10 cellular contexts compared by ENCODE assay signal in the genomic region with DNA sequence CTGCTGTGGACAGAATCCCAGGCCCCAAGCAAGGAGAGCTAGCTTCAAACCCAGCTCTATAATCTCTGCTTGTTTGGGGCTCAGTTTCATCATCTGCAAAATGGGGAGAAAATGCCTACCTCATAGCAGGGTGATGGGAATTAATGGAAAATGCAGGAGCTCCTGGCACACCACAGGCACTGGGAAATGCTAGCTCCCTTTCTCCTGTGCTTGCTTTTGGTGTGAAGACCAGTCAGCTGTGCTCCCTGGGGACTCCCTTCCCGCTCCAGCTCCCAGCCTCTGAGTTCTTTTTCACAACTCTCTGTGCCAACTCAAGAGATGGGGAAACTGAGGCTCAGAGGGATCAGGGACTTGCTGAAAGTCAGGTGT. TPM values are rescaled to one million over a fixed set of nuclear protein-coding genes. Genes with fewer than 3 reads are reported as not detected.
DNase-seq lines count a peak whose midpoint lies in the region; ATAC-seq and TF ChIP-seq lines count a peak whose summit lies in the region.
"Had no signal": no experiment of that assay in that cellular context is flagged by ENCODE, and none has a peak within 500 bp of the region (broad histone marks: within the 10 kb centered on the region; RNA-seq: fewer than 3 reads in every experiment).

No MANE protein-coding gene starts in this region.

- no peak for TF ChIP-seq POLR2A in adrenal gland (IDR thresholded peaks at IDR 0.05)

- no peak for DNase-seq in adrenal gland
- no peak for DNase-seq in hepatocyte (ENCODE audit: low spot score)
- no peak for DNase-seq in activated CD4-positive, alpha-beta T cell treated with anti-CD3 and anti-CD28 coated beads, Interleukin-2, amount 10 ng/mL, durations not matched to agents 7 days and 5 days
- no peak for DNase-seq in UCSD-AML1 (lab: John Stamatoyannopoulos, UW; ENCODE audit: unreplicated experiment)
- DNase-seq: activated T-cell treated with anti-CD3 and anti-CD28 coated beads for 4 hours, PC-9 had no signal

- H3K36me3 ChIP-seq in BLaER1 treated with 17β-estradiol and CSF1 and Interleukin-3, amounts not matched to agents 10 nM and 100 nM: no peaks in the 10 kb centered on the region
- no peaks in the 10 kb centered on the region for H3K36me3 ChIP-seq in adrenal gland (replicated peaks in 1 of 2)
- H3K36me3 ChIP-seq in hepatocyte (replicated peaks; ENCODE audit: insufficient read depth, low read depth): no peaks in the 10 kb centered on the region
- no peaks in the 10 kb centered on the region for H3K36me3 ChIP-seq in skeletal muscle tissue (ENCODE audit: control insufficient read depth in 3 of 3, insufficient read depth in 3 of 3, low read length in 3 of 3)

- H3K79me2 ChIP-seq in hepatocyte: no peaks in the 10 kb centered on the region

- peak overlapping the region in 6 of 11 experiments; percentile 6 to 66 (median 49); a peak in 8 of 22 replicates for H3K9ac ChIP-seq in BLaER1 treated with 17β-estradiol and CSF1 and Interleukin-3, amounts not matched to agents 10 nM and 100 nM
- H3K9ac ChIP-seq in skeletal muscle tissue (ENCODE audit: low read depth in 1 of 3, low read length in 3 of 3): peak overlapping the region in 1 of 3 donors; percentile 45

- no peaks in the 10 kb centered on the region for H3K9me3 Mint-ChIP-seq in activated CD4-positive, alpha-beta T cell treated with anti-CD3 and anti-CD28 coated beads, Interleukin-2, amount 10 ng/mL, durations not matched to agents 7 days and 5 days

- H3K4me1 ChIP-seq in BLaER1 treated with 17β-estradiol and CSF1 and Interleukin-3, amounts not matched to agents 10 nM and 100 nM: peaks cover 15 to 45% (median 30%) of the 10 kb centered on the region in 10 experiments
- H3K4me1 ChIP-seq in adrenal gland (replicated peaks in 1 of 2) (peaks cover 20 to 30% of the 10 kb centered on the region in 2 donors), hepatocyte (ENCODE audit: insufficient read depth) (peaks cover 26% of the 10 kb centered on the region), skeletal muscle tissue (ENCODE audit: control insufficient read depth in 3 of 3, insufficient read depth in 3 of 3, low read length in 3 of 3) (peaks cover 42 to 46% (median 45%) of the 10 kb centered on the region in 3 donors)

- H3K4me2 ChIP-seq in BLaER1 treated with 17β-estradiol and CSF1 and Interleukin-3, amounts not matched to agents 10 nM and 100 nM: peak overlapping the region; percentile 23 to 74 (median 57)
- H3K4me2 ChIP-seq in hepatocyte: peak overlapping the region; percentile 38
- H3K4me2 ChIP-seq: PC-9 had no signal

- peaks cover 2% of the 10 kb centered on the region for H3K27me3 Mint-ChIP-seq in activated CD4-positive, alpha-beta T cell treated with anti-CD3 and anti-CD28 coated beads, Interleukin-2, amount 10 ng/mL, durations not matched to agents 7 days and 5 days

- TF ChIP-seq CTCF in adrenal gland (IDR thresholded peaks at IDR 0.05): no peak
- no peak for TF ChIP-seq CTCF in hepatocyte (IDR thresholded peaks at IDR 0.05; ENCODE audit: poor library complexity)

- 27 to 67% (median 44%) methylated on average over 1 of the region's 1 CpG for WGBS in adrenal gland, 4 donors
- WGBS in hepatocyte (ENCODE audit: low lambda C conversion rate, missing lambda C conversion rate): 58% methylated on average over 1 of the region's 1 CpG

- CTCF ChIA-PET in activated CD4-positive, alpha-beta T cell treated with anti-CD3 and anti-CD28 coated beads, Interleukin-2, amount 10 ng/mL, durations not matched to agents 7 days and 5 days (lab: Charles Lee): interaction anchor here (0.8 to 2.2 kb wide), 4 partner anchors 9 to 109 kb away, joined by 3 to 11 read pairs (median 3); no protein-coding TSS in a partner anchor

- no peak overlapping the region for H3K4me3 ChIP-seq in BLaER1 treated with 17β-estradiol and CSF1 and Interleukin-3, amounts not matched to agents 10 nM and 100 nM
- H3K4me3 ChIP-seq in adrenal gland (no peak overlapping the region), hepatocyte (no peak overlapping the region), skeletal muscle tissue (ENCODE audit: low read length in 3 of 3) (peak overlapping the region in 1 of 3 donors; percentile 13)
- H3K4me3 ChIP-seq: PC-9 had no signal

- intact Hi-C loops in adrenal gland (cut with DNase I): no loop called here

- ATAC-seq in HG02981 (IDR thresholded peaks at IDR 0.05; ENCODE audit: unreplicated experiment) (no peak), GM21528 (IDR thresholded peaks at IDR 0.05; ENCODE audit: low FRiP score, unreplicated experiment) (no peak)

- POLR2A ChIA-PET in activated CD4-positive, alpha-beta T cell treated with anti-CD3 and anti-CD28 coated beads, Interleukin-2, amount 10 ng/mL, durations not matched to agents 7 days and 5 days (lab: Charles Lee): no interaction called here

- H2AFZ ChIP-seq in hepatocyte: no peak overlapping the region
- H2AFZ ChIP-seq: PC-9 had no signal

- H3K4me1 Mint-ChIP-seq in activated CD4-positive, alpha-beta T cell treated with anti-CD3 and anti-CD28 coated beads, Interleukin-2, amount 10 ng/mL, durations not matched to agents 7 days and 5 days: no peaks in the 10 kb centered on the region

- no peaks in the 10 kb centered on the region for H4K20me1 ChIP-seq in BLaER1 treated with 17β-estradiol and CSF1 and Interleukin-3, amounts not matched to agents 10 nM and 100 nM
- H4K20me1 ChIP-seq in hepatocyte (ENCODE audit: insufficient read depth, poor library complexity, severe bottlenecking): no peaks in the 10 kb centered on the region

- H3K9me3 ChIP-seq in BLaER1 treated with 17β-estradiol and CSF1 and Interleukin-3, amounts not matched to agents 10 nM and 100 nM (replicated peaks in 1 of 11): peaks cover 0 to 6% (median 0%) of the 10 kb centered on the region in 11 experiments; a peak in 2 of 22 replicates
- no peaks in the 10 kb centered on the region for H3K9me3 ChIP-seq in adrenal gland (replicated peaks in 1 of 3)
- H3K9me3 ChIP-seq in hepatocyte (ENCODE audit: low read depth): no peaks in the 10 kb centered on the region
- no peaks in the 10 kb centered on the region for H3K9me3 ChIP-seq in skeletal muscle tissue (ENCODE audit: control insufficient read depth in 3 of 3, low read length in 3 of 3)

- H3K27ac ChIP-seq in BLaER1 treated with 17β-estradiol and CSF1 and Interleukin-3, amounts not matched to agents 10 nM and 100 nM: peak overlapping the region in 7 of 11 experiments; percentile 23 to 71 (median 59); a peak in 10 of 22 replicates
- H3K27ac ChIP-seq in adrenal gland: peak overlapping the region in 4 of 5 donors; percentile 57 to 91 (median 72)
- H3K27ac ChIP-seq in hepatocyte: peak overlapping the region; percentile 50
- peak overlapping the region; percentile 59 for H3K27ac ChIP-seq in skeletal muscle tissue (ENCODE audit: low read depth, low read length)
- H3K27ac ChIP-seq: PC-9 had no signal

- H3K27ac Mint-ChIP-seq in activated CD4-positive, alpha-beta T cell treated with anti-CD3 and anti-CD28 coated beads, Interleukin-2, amount 10 ng/mL, durations not matched to agents 7 days and 5 days: no peak overlapping the region

- H3K36me3 Mint-ChIP-seq in activated CD4-positive, alpha-beta T cell treated with anti-CD3 and anti-CD28 coated beads, Interleukin-2, amount 10 ng/mL, durations not matched to agents 7 days and 5 days (ENCODE audit: low read depth): no peaks in the 10 kb centered on the region

- no peaks in the 10 kb centered on the region for H3K27me3 ChIP-seq in BLaER1 treated with 17β-estradiol and CSF1 and Interleukin-3, amounts not matched to agents 10 nM and 100 nM
- H3K27me3 ChIP-seq in adrenal gland (no peaks in the 10 kb centered on the region), hepatocyte (no peaks in the 10 kb centered on the region), skeletal muscle tissue (ENCODE audit: control insufficient read depth in 3 of 3, insufficient read depth in 3 of 3, low read length in 3 of 3) (no peaks in the 10 kb centered on the region)

- no peak overlapping the region for H3K4me3 Mint-ChIP-seq in activated CD4-positive, alpha-beta T cell treated with anti-CD3 and anti-CD28 coated beads, Interleukin-2, amount 10 ng/mL, durations not matched to agents 7 days and 5 days

- H3K9me2 ChIP-seq in hepatocyte (replicated peaks; ENCODE audit: insufficient read depth): no peaks in the 10 kb centered on the region

RNA-seq across cellular contexts. Expression of gene SERPINH1, which starts 8.2 kb away (rescaled TPM):
- 100 to 1,000 TPM; 156 to 529 (median 221) TPM for total RNA-seq in adrenal gland
- polyA plus RNA-seq in adrenal gland: 100 to 1,000 TPM in 2 of 3 donors, 10 to 100 TPM in 1; 93.6 to 152 (median 127) TPM
- 709 and 805 TPM in 2 replicates for total RNA-seq in hepatocyte
- polyA plus RNA-seq in hepatocyte: 479 and 492 TPM in 2 replicates
- total RNA-seq in skeletal muscle tissue: 237 TPM
- total RNA-seq in activated CD4-positive, alpha-beta T cell treated with anti-CD3 and anti-CD28 coated beads, Interleukin-2, amount 10 ng/mL, durations not matched to agents 7 days and 5 days: 10 to 100 TPM; 11.3 to 11.9 TPM

RNA-seq across cellular contexts. Expression of gene GDPD5, which starts 28.1 kb away (rescaled TPM):
- total RNA-seq in adrenal gland (10 to 100 TPM in 7 of 8 donors, 1 to 10 TPM in 1; 4.8 to 17.8 (median 14.5) TPM), hepatocyte (5.2 and 7.3 TPM in 2 replicates), skeletal muscle tissue (7.8 TPM)
- polyA plus RNA-seq in adrenal gland (100 to 1,000 TPM in 1 of 3 donors, 10 to 100 TPM in 1, 1 to 10 TPM in 1; 4.1 to 110 (median 35.0) TPM), hepatocyte (6.3 and 8.9 TPM in 2 replicates)
- 10 to 100 TPM; 55.8 to 62.3 TPM for total RNA-seq in activated CD4-positive, alpha-beta T cell treated with anti-CD3 and anti-CD28 coated beads, Interleukin-2, amount 10 ng/mL, durations not matched to agents 7 days and 5 days

Comparison
In these comparisons a context has a peak if more than half of its experiments do, and no peak if none do; other contexts are left out.
1. RNA of gene SERPINH1, which starts 8.2 kb away (total RNA-seq): 709 to 805 TPM in hepatocyte, 237 TPM in skeletal muscle tissue (single experiment) and 156 to 529 TPM in adrenal gland; 11.3 to 11.9 TPM in activated CD4-positive, alpha-beta T cell treated with anti-CD3 and anti-CD28 coated beads, Interleukin-2, amount 10 ng/mL, durations not matched to agents 7 days and 5 days; every median in the first group is over 10 times any median in the second.
2. Peak in every context shown above with its lines, with median percentiles within 50 percentile points of each other: H3K27ac ChIP-seq.